Comparison of ENCODE assay signal across 10 cellular contexts in genomic region chr5:150113047-150113744, GRCh38. TPM values are rescaled to one million over a fixed set of nuclear protein-coding genes. Genes with fewer than 3 reads are reported as not detected.
DNase-seq lines count a peak whose midpoint lies in the region; TF ChIP-seq lines count a peak whose summit lies in the region.
"Had no signal": no experiment of that assay in that cellular context is flagged by ENCODE, and none has a peak within 500 bp of the region (broad histone marks: within the 10 kb centered on the region; RNA-seq: fewer than 3 reads in every experiment).

No MANE protein-coding gene starts in this region.

- no peak overlapping the region for H4K8ac ChIP-seq in neuronal stem cell (ENCODE audit: low read depth, low read length)

- H3K23ac ChIP-seq in neuronal stem cell (ENCODE audit: low read depth, low read length, poor library complexity), result peak overlapping the region; percentile 76

- H2BK120ac ChIP-seq in neuronal stem cell (ENCODE audit: low read depth, low read length), result peak overlapping the region; percentile 35

- H2BK15ac ChIP-seq in neuronal stem cell (ENCODE audit: low read length), result peak overlapping the region; percentile 80

- peak overlapping the region; percentile 89 for H3K18ac ChIP-seq in neuronal stem cell (ENCODE audit: low read length)

- TF ChIP-seq CTCF in PC-9 (conservative IDR thresholded peaks at IDR 0.05), result no peak
- no peak for TF ChIP-seq CTCF in OCI-LY7 (conservative IDR thresholded peaks at IDR 0.05; ENCODE audit: low read length)

- BruUV-seq in PC-9 (replicated peaks; lab: Mats Ljungman, UMichigan), result no TSS peak
- no TSS peak for BruUV-seq in OCI-LY7 (replicated peaks; lab: Mats Ljungman, UMichigan)

- H4K91ac ChIP-seq in neuronal stem cell (ENCODE audit: low read depth, low read length, poor library complexity), result no peak overlapping the region

- intact Hi-C loops in PC-9 (cut with micrococcal nuclease; ENCODE audit: unreplicated experiment) (loop anchor here (2.0 to 10.0 kb wide), 4 partner anchors 61 to 478 kb away; partner anchors contain the start of genes HMGXB3 and TIGD6), OCI-LY7 (cut with micrococcal nuclease; ENCODE audit: unreplicated experiment) (no loop called here)

- peak overlapping the region; percentile 17 for H3K4ac ChIP-seq in neuronal stem cell (ENCODE audit: low read length)

- peak overlapping the region; percentile 80 for H3K27ac ChIP-seq in PC-9
- peak overlapping the region; percentile 80 for H3K27ac ChIP-seq in neuronal stem cell (replicated peaks; ENCODE audit: low read length)
- no peak overlapping the region for H3K27ac ChIP-seq in OCI-LY7 (ENCODE audit: low read depth, low read length, poor library complexity, severe bottlenecking)

- H3K79me1 ChIP-seq in neuronal stem cell (ENCODE audit: low read depth, low read length), result no peaks in the 10 kb centered on the region

- peak; percentile 23 for DNase-seq in D341Med (ENCODE audit: low spot score)
- peak; percentile 70 to 72 for DNase-seq in PC-9
- DNase-seq in fibroblast of peridontal ligament (ENCODE audit: extremely low read depth), result peak; percentile 29
- DNase-seq in neuronal stem cell (ENCODE audit: low spot score), result no peak
- no peak for DNase-seq in OCI-LY7 (ENCODE audit: low spot score)
- no peak for DNase-seq in KBM-7
- no peak for DNase-seq in foreskin melanocyte
- no peak for DNase-seq in NAMALWA (ENCODE audit: low spot score)
- DNase-seq: NCI-H748 treated with DMSO at 0.1 percent for 48 hours had no signal

- H3K9ac ChIP-seq in neuronal stem cell (ENCODE audit: low read depth, low read length, poor library complexity), result no peak overlapping the region

- in situ Hi-C loops in KBM-7 (cut with MboI; ENCODE audit: low pct_unique_long_range_greater_than_20kb, low sequenced_read_pairs), result no loop called here

- H3K79me2 ChIP-seq in PC-9 (ENCODE audit: low read depth) (no peaks in the 10 kb centered on the region), OCI-LY7 (ENCODE audit: insufficient read depth, low read depth, low read length) (no peaks in the 10 kb centered on the region)

- H4K20me1 ChIP-seq in PC-9 (ENCODE audit: insufficient read depth), result no peaks in the 10 kb centered on the region
- no peaks in the 10 kb centered on the region for H4K20me1 ChIP-seq in OCI-LY7 (ENCODE audit: insufficient read depth, low read length)

- H3K4me2 ChIP-seq in PC-9 (peak overlapping the region; percentile 66), neuronal stem cell (ENCODE audit: insufficient read depth, low read length, poor library complexity, severe bottlenecking) (no peak overlapping the region), OCI-LY7 (ENCODE audit: low read length) (no peak overlapping the region)

- CTCF ChIA-PET in PC-9 (lab: Charles Lee), result no interaction called here
- CTCF ChIA-PET in OCI-LY7 (lab: Charles Lee; ENCODE audit: unreplicated experiment), result no interaction called here

- POLR2A ChIA-PET in PC-9 (lab: Charles Lee; ENCODE audit: unreplicated experiment) (interaction anchor here (0.9 kb wide), 1 partner anchor 350 kb away, joined by 3 read pairs; no protein-coding TSS in a partner anchor), OCI-LY7 (lab: Charles Lee) (no interaction called here)

- H2BK12ac ChIP-seq in neuronal stem cell (ENCODE audit: low read length), result peak overlapping the region; percentile 69

- H3K4me1 ChIP-seq in PC-9 (replicated peaks; ENCODE audit: insufficient read depth) (peaks cover 44% of the 10 kb centered on the region), neuronal stem cell (ENCODE audit: control insufficient read depth in 2 of 2, insufficient read depth in 1 of 2, low read depth in 1 of 2, low read length in 2 of 2) (peaks cover 11 to 24% of the 10 kb centered on the region in 2 donors), OCI-LY7 (ENCODE audit: insufficient read depth, low read length, poor library complexity, severe bottlenecking) (no peaks in the 10 kb centered on the region)

- peaks cover 24% of the 10 kb centered on the region for H3F3A ChIP-seq in PC-9 (ENCODE audit: insufficient read depth, low read depth)

- H3K4me3 ChIP-seq in PC-9, result no peak overlapping the region
- H3K4me3 ChIP-seq in neuronal stem cell (ENCODE audit: low read length in 2 of 2), result no peak overlapping the region
- H3K4me3 ChIP-seq in OCI-LY7 (ENCODE audit: low read depth, low read length, poor library complexity, severe bottlenecking), result no peak overlapping the region

- no peak overlapping the region for H2AFZ ChIP-seq in PC-9
- no peak overlapping the region for H2AFZ ChIP-seq in neuronal stem cell (ENCODE audit: low read length)
- no peak overlapping the region for H2AFZ ChIP-seq in OCI-LY7 (ENCODE audit: low read length)

- WGBS in neuronal stem cell (ENCODE audit: extremely low coverage in 2 of 2, insufficient read length in 2 of 2, insufficient replicate concordance in 1 of 2), 2 donors, result no CpG with 5 or more reads among the region's 18 CpGs

- H2AK5ac ChIP-seq in neuronal stem cell (ENCODE audit: low read depth, low read length), result peak overlapping the region; percentile 90

- H3K9me2 ChIP-seq in PC-9 (ENCODE audit: insufficient read depth) (no peaks in the 10 kb centered on the region), OCI-LY7 (ENCODE audit: insufficient read depth, low read length) (no peaks in the 10 kb centered on the region)

- no peaks in the 10 kb centered on the region for H3K9me3 ChIP-seq in PC-9 (ENCODE audit: insufficient read depth, low read depth)
- H3K9me3 ChIP-seq in neuronal stem cell (replicated peaks in 1 of 2; ENCODE audit: control insufficient read depth in 2 of 2, insufficient read depth in 1 of 2, low read depth in 1 of 2, low read length in 2 of 2), result no peaks in the 10 kb centered on the region
- H3K9me3 ChIP-seq in OCI-LY7 (ENCODE audit: low read length), result no peaks in the 10 kb centered on the region

- H3K36me3 ChIP-seq in PC-9 (ENCODE audit: low read depth) (no peaks in the 10 kb centered on the region), neuronal stem cell (replicated peaks in 1 of 2; ENCODE audit: control insufficient read depth in 2 of 2, insufficient read depth in 2 of 2, low read length in 2 of 2) (no peaks in the 10 kb centered on the region), OCI-LY7 (ENCODE audit: insufficient read depth, low read length) (no peaks in the 10 kb centered on the region)

- H3K14ac ChIP-seq in neuronal stem cell (ENCODE audit: low read length), result peak overlapping the region; percentile 72

- H3K27me3 ChIP-seq in PC-9 (ENCODE audit: insufficient read depth, low read depth), result no peaks in the 10 kb centered on the region
- H3K27me3 ChIP-seq in neuronal stem cell (ENCODE audit: control insufficient read depth in 3 of 3, insufficient read depth in 3 of 3, low read depth in 1 of 3, low read length in 3 of 3), result peaks cover 0 to 11% (median 0%) of the 10 kb centered on the region in 3 experiments

- H2BK5ac ChIP-seq in neuronal stem cell (ENCODE audit: low read length), result peak overlapping the region; percentile 21

RNA-seq across cellular contexts. Expression of gene CSF1R, which starts 26.8 kb away (rescaled TPM):
- 0.72 and 0.95 TPM in 2 replicates for total RNA-seq in PC-9 (2021)
- not detected for polyA plus RNA-seq in neuronal stem cell (2013, experiment 1 of 2)
- polyA plus RNA-seq in neuronal stem cell (2013, experiment 2 of 2), result not detected
- not detected in 2 replicates for total RNA-seq in OCI-LY7 (2014; rRNA removed; shearing (Covaris generic))
- total RNA-seq in OCI-LY7 (2022), result not detected in 2 replicates

RNA-seq across cellular contexts. Expression of gene PDGFRB, which starts 42.4 kb away (rescaled TPM):
- total RNA-seq in PC-9 (2021) (0.08 TPM in 1 of 2 replicates, not detected in the other), OCI-LY7 (2022) (0.23 TPM in 1 of 2 replicates, not detected in the other)
- 11.0 TPM for polyA plus RNA-seq in neuronal stem cell (2013, experiment 1 of 2)
- polyA plus RNA-seq in neuronal stem cell (2013, experiment 2 of 2), result 11.2 TPM
- total RNA-seq in OCI-LY7 (2014; rRNA removed; shearing (Covaris generic)), result 0.80 and 3.0 TPM in 2 replicates

RNA-seq across cellular contexts. Expression of gene CDX1, which starts 53.4 kb away (rescaled TPM):
- total RNA-seq in PC-9 (2021), result not detected in 2 replicates
- 0.10 TPM for polyA plus RNA-seq in neuronal stem cell (2013, experiment 1 of 2)
- polyA plus RNA-seq in neuronal stem cell (2013, experiment 2 of 2), result 0.10 TPM
- not detected in 2 replicates for total RNA-seq in OCI-LY7 (2014; rRNA removed; shearing (Covaris generic))
- not detected in 2 replicates for total RNA-seq in OCI-LY7 (2022)
- total RNA-seq: liver had no signal
- polyA plus RNA-seq: liver had no signal

Comparison
In these comparisons a context has a peak if more than half of its experiments do, and no peak if none do; other contexts are left out.
1. DNase-seq: peak in D341Med (single experiment), PC-9 (2 of 2) and fibroblast of peridontal ligament (single experiment); none in neuronal stem cell (single experiment), OCI-LY7 (single experiment), KBM-7 (single experiment), foreskin melanocyte (single experiment) and NAMALWA (single experiment).